Comparison of ENCODE assay signal across 8 cellular contexts in the genomic region with DNA sequence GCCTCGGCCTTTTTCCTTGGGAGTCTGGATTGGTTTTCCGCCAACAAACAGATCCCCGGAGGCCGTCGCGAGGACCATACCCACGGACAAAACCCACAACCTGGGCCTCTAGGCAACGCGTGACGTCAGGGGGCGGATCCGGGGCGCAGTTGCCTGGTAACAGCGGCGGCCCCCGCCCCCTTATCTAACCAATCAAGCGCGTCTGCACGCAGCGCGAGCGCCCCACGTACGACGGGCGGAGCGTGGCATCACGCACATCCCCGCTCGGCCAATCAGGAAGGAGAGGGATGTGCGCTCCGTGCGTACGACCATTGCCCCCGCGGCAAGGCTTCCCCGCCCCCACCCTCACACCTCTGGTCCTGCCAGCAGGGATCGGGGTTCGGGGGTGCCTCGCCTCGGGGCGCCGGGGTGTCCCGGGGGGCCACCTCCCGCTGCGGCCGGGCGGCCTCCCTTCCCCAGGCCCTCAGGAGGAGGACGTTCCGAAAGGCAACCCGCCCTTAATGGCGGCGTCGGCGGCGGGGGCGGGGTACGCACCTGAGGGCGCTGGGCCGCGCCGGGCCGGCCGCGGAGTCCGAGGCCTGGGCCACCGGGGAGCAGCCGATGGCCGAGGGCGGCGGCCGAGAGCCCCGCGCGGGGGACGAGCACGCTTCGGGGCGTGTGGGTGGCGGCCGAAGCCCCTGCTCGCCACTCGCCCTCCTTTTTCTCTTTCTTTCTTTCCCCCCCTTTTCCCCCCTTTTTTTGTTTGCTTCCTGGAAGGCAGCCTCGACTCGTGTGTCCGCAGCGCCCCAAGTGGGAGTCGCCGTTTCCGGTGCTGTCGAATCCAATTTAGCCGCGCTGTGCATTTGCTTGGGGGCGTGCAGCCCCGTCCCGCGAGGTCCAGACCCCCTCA. TPM values are rescaled to one million over a fixed set of nuclear protein-coding genes. Genes with fewer than 3 reads are reported as not detected.
A peak's percentile ranks its signal among the peaks of the same experiment; 100 is the strongest.
DNase-seq lines count a peak whose midpoint lies in the region; ATAC-seq and TF ChIP-seq lines count a peak whose summit lies in the region.
"Not testable (repeated sequence)": the region's sequence is repeated elsewhere in the genome, so short reads cannot be mapped to it uniquely, and the experiment has no call there.

A gene (minus strand): TSS at position 773 of the 889 bp plus-strand sequence. CDS start 15,227 bp downstream, outside the sequence.

- not testable (repeated sequence) for H3K27me3 ChIP-seq in endodermal cell (ENCODE audit: control insufficient read depth, insufficient read depth, low read length, poor library complexity, severe bottlenecking)

- H3K4me1 ChIP-seq in endodermal cell (ENCODE audit: control insufficient read depth, insufficient read depth, low read length); mesodermal cell (ENCODE audit: control insufficient read depth, insufficient read depth, low read length, poor library complexity, severe bottlenecking): not testable (repeated sequence)

- peak within 1 kb of the TSS; percentile 84 for H3K27ac ChIP-seq in endodermal cell (ENCODE audit: low read depth, low read length)
- H3K27ac ChIP-seq in mesodermal cell (ENCODE audit: low read depth, low read length, severe bottlenecking): peak within 1 kb of the TSS; percentile 80

- H3K4me1 Mint-ChIP-seq in CD14-positive monocyte; activated CD8-positive, alpha-beta T cell treated with anti-CD3 and anti-CD28 coated beads for 36 hours (ENCODE audit: low read depth); endodermal cell: not testable (repeated sequence)

- POLR2A ChIA-PET in activated CD8-positive, alpha-beta T cell treated with anti-CD3 and anti-CD28 coated beads for 36 hours (lab: Charles Lee): not testable (repeated sequence)

- CTCF ChIA-PET in activated CD8-positive, alpha-beta T cell treated with anti-CD3 and anti-CD28 coated beads for 36 hours (lab: Charles Lee): not testable (repeated sequence)

- not testable (repeated sequence) for H3K9me3 Mint-ChIP-seq in CD14-positive monocyte; activated CD8-positive, alpha-beta T cell treated with anti-CD3 and anti-CD28 coated beads for 36 hours; endodermal cell

- intact Hi-C loops in CD14-positive monocyte (cut with micrococcal nuclease); activated CD8-positive, alpha-beta T cell treated with anti-CD3 and anti-CD28 coated beads for 36 hours (cut with micrococcal nuclease): not testable (repeated sequence)

- 0% methylated on average over 18 of the region's 97 CpGs; no CpG with 5 or more reads in 1 of the 2 experiments for WGBS in endodermal cell (ENCODE audit: insufficient coverage in 1 of 2, insufficient read length in 1 of 2), 2 experiments
- no CpG with 5 or more reads among the region's 97 CpGs for WGBS in mesodermal cell (ENCODE audit: insufficient coverage in 2 of 2), 2 experiments

- DNase-seq in CD14-positive monocyte (ENCODE audit: low spot score) (peak; percentile 70), LoVo (ENCODE audit: low spot score) (peak; percentile 0), endodermal cell (peak; percentile 45)
- DNase-seq in activated CD8-positive, alpha-beta T cell treated with anti-CD3 and anti-CD28 coated beads for 36 hours: not testable (repeated sequence)
- peak; percentile 46 for DNase-seq in stimulated activated naive CD4-positive, alpha-beta T cell treated with Interleukin-2 at 50 U/mL for 16 hours (lab: John Stamatoyannopoulos, UW)

- peak within 1 kb of the TSS; percentile 74 to 81 for H3K4me3 Mint-ChIP-seq in CD14-positive monocyte
- H3K4me3 Mint-ChIP-seq in activated CD8-positive, alpha-beta T cell treated with anti-CD3 and anti-CD28 coated beads for 36 hours: peak within 1 kb of the TSS; percentile 58
- peak within 1 kb of the TSS; percentile 45 for H3K4me3 Mint-ChIP-seq in endodermal cell

- peak within 1 kb of the TSS; percentile 25 for H3K9ac ChIP-seq in endodermal cell (ENCODE audit: extremely low read depth, low read length, poor library complexity, severe bottlenecking)

- not testable (repeated sequence) for H3K9me3 ChIP-seq in endodermal cell (ENCODE audit: control insufficient read depth, low read length); mesodermal cell (ENCODE audit: control insufficient read depth, low read length)

- H3K4me3 ChIP-seq in endodermal cell (ENCODE audit: low read length): not testable (repeated sequence)
- H3K4me3 ChIP-seq in mesodermal cell (ENCODE audit: extremely low read depth, insufficient read depth, low read length, poor library complexity, severe bottlenecking): peak within 1 kb of the TSS; percentile 16

- peak within 1 kb of the TSS; percentile 42 to 88 (median 75) for H3K27ac Mint-ChIP-seq in CD14-positive monocyte
- H3K27ac Mint-ChIP-seq in activated CD8-positive, alpha-beta T cell treated with anti-CD3 and anti-CD28 coated beads for 36 hours: peak within 1 kb of the TSS; percentile 75
- not testable (repeated sequence) for H3K27ac Mint-ChIP-seq in endodermal cell

- not testable (repeated sequence) for H3K36me3 ChIP-seq in endodermal cell (ENCODE audit: control insufficient read depth, insufficient read depth, low read length); mesodermal cell (ENCODE audit: control insufficient read depth, insufficient read depth, low read length)

- not testable (repeated sequence) for H3K27me3 Mint-ChIP-seq in CD14-positive monocyte (ENCODE audit: low read depth in 3 of 3); activated CD8-positive, alpha-beta T cell treated with anti-CD3 and anti-CD28 coated beads for 36 hours; endodermal cell (ENCODE audit: insufficient read depth)

- not testable (repeated sequence) for TF ChIP-seq CTCF in CD14-positive monocyte (IDR thresholded peaks at IDR 0.05); activated CD8-positive, alpha-beta T cell treated with anti-CD3 and anti-CD28 coated beads for 36 hours (IDR thresholded peaks at IDR 0.05); endodermal cell (conservative IDR thresholded peaks at IDR 0.05)

- ATAC-seq in GM19395 (IDR thresholded peaks at IDR 0.05; ENCODE audit: unreplicated experiment) (peak; percentile 84), HG02885 (IDR thresholded peaks at IDR 0.05; ENCODE audit: poor library complexity, unreplicated experiment) (peak; percentile 91)
- ATAC-seq in activated CD8-positive, alpha-beta T cell treated with anti-CD3 and anti-CD28 coated beads for 36 hours: peak; percentile 90

- H3K36me3 Mint-ChIP-seq in CD14-positive monocyte; activated CD8-positive, alpha-beta T cell treated with anti-CD3 and anti-CD28 coated beads for 36 hours (ENCODE audit: low read depth); endodermal cell (ENCODE audit: low read depth): not testable (repeated sequence)

RNA-seq across cellular contexts. Expression of the gene that starts here (rescaled TPM):
- polyA plus RNA-seq in CD14-positive monocyte: 10 to 100 TPM in 1 of 2 donors, 1 to 10 TPM in 1; 7.3 to 11.3 TPM
- total RNA-seq in activated CD8-positive, alpha-beta T cell treated with anti-CD3 and anti-CD28 coated beads for 36 hours: 1 to 10 TPM; 2.8 to 4.1 TPM
- 10 to 100 TPM in 1 of 2 donors, 1 to 10 TPM in 1; 8.3 to 12.7 TPM for total RNA-seq in endodermal cell
- 15.4 TPM for polyA plus RNA-seq in endodermal cell (2013, experiment 1 of 2)
- 12.0 TPM for polyA plus RNA-seq in endodermal cell (2013, experiment 2 of 2)
- 6.0 TPM for polyA plus RNA-seq in mesodermal cell (2013, experiment 1 of 2)
- polyA plus RNA-seq in mesodermal cell (2013, experiment 2 of 2): 9.2 TPM
